ENCODE assay signal across 8 cellular contexts in the genomic region with DNA sequence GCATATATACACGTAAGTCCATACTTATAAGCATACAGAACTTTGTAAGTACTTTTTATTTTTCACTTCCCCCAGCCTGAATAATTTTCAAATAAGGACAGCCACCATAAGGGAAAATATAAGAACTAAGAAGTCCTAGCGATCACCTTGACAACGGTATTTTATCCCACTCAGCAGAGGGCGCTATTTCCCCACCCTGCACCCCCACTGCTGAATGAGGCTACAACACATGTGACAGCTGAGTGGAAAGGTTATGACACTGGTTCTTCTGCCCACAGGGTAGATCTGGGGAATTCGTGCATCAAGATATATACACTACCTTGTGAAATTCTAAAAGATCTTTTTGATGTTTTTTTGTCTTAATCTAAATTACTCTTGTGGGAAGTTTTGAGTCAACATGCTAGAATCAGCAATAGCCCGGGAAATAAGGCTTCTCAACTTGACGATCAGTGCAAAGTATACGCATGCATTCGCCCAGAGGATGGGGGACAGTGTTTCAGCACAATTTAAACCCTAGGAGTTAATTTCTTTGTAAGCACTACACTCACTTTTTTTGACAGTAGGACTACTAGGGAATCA.
DNase-seq lines count a peak whose midpoint lies in the region; ATAC-seq lines count a peak whose summit lies in the region.

No MANE protein-coding gene starts in this region.

- no peaks in the 10 kb centered on the region for H3K9me3 Mint-ChIP-seq in memory B cell

- peak; percentile 78 for ATAC-seq in GM21786 (IDR thresholded peaks at IDR 0.05; ENCODE audit: unreplicated experiment)
- ATAC-seq in memory B cell (ENCODE audit: low read depth) = peak; percentile 84

- DNase-seq in ELR (ENCODE audit: low read depth) = peak; percentile 41
- DNase-seq in M059J (ENCODE audit: low read depth) = peak; percentile 30
- DNase-seq in activated CD4-positive, CD25-positive, alpha-beta regulatory T cell (lab: John Stamatoyannopoulos, UW) = peak; percentile 16 to 32 (median 18)
- DNase-seq in cerebellar cortex (ENCODE audit: low spot score) = peak; percentile 22
- peak; percentile 50 to 57 for DNase-seq in memory B cell (ENCODE audit: low spot score in 2 of 2)
- peak; percentile 16 to 26 for DNase-seq in stimulated activated CD8-positive, alpha-beta memory T cell treated with anti-CD3 and anti-CD28 coated beads, Interleukin-7, amount 100 ng/mL, for 1 hour (ENCODE audit: low read depth in 2 of 2)
- DNase-seq in NCI-H2227 (lab: John Stamatoyannopoulos, UW; ENCODE audit: unreplicated experiment) = no peak

- H3K36me3 Mint-ChIP-seq in memory B cell = no peaks in the 10 kb centered on the region

- no peak overlapping the region for H3K27ac Mint-ChIP-seq in memory B cell

- peaks cover 6% of the 10 kb centered on the region for H3K27me3 Mint-ChIP-seq in memory B cell

- no peak overlapping the region for H3K4me3 Mint-ChIP-seq in memory B cell

- no peaks in the 10 kb centered on the region for H3K4me1 Mint-ChIP-seq in memory B cell
